ENCODE assay signal across 3 cellular contexts in genomic region chr16:88325976-88326375, GRCh38.
TF ChIP-seq lines count a peak whose summit lies in the region.

No MANE protein-coding gene starts in this region.

TF ChIP-seq in A549, 52 proteins besides CTCF, POLR2A, EP300 and RAD21:
- TF ChIP-seq NFE2L2 (conservative IDR thresholded peaks at IDR 0.05; ENCODE audit: low read length) (no peak), E2F6 (IDR thresholded peaks at IDR 0.05; ENCODE audit: borderline replicate concordance, low read depth) (no peak), SREBF2 (IDR thresholded peaks at IDR 0.05) (no peak), RFX5 (IDR thresholded peaks at IDR 0.05) (no peak), HES2 (IDR thresholded peaks at IDR 0.05) (no peak), RCOR1 (IDR thresholded peaks at IDR 0.05; ENCODE audit: low read depth, low read length) (no peak), MAX (IDR thresholded peaks at IDR 0.05) (no peak), CBX2 (IDR thresholded peaks at IDR 0.05; ENCODE audit: borderline replicate concordance, low read depth) (no peak), EHMT2 (IDR thresholded peaks at IDR 0.05; ENCODE audit: low read depth) (no peak), PHF8 (IDR thresholded peaks at IDR 0.05; ENCODE audit: borderline replicate concordance, low read depth) (no peak)

TF ChIP-seq in IMR-90, 13 proteins besides CTCF, POLR2A, EP300 and RAD21:
- TF ChIP-seq MXI1 (IDR thresholded peaks at IDR 0.05; ENCODE audit: borderline replicate concordance, low read depth, low read length) (no peak), NFE2L2 (IDR thresholded peaks at IDR 0.05; ENCODE audit: low read depth, low read length) (no peak), BHLHE40 (IDR thresholded peaks at IDR 0.05; ENCODE audit: low read depth, low read length) (no peak), RFX5 (IDR thresholded peaks at IDR 0.05; ENCODE audit: low read depth, low read length) (no peak), FOS (IDR thresholded peaks at IDR 0.05; ENCODE audit: low read depth, low read length) (no peak), CEBPB (IDR thresholded peaks at IDR 0.05; ENCODE audit: low read depth, low read length) (no peak)

TF ChIP-seq in K562, 482 proteins besides CTCF, POLR2A, EP300 and RAD21 (continues in another document):
- TF ChIP-seq RFX1 (IDR thresholded peaks at IDR 0.05) (no peak), HEY1 (CRISPR knock-in tag; IDR thresholded peaks at IDR 0.05; ENCODE audit: borderline replicate concordance) (no peak), SAFB (IDR thresholded peaks at IDR 0.05; ENCODE audit: borderline replicate concordance, low read depth, low read length) (no peak), RCOR1 (IDR thresholded peaks at IDR 0.05; ENCODE audit: borderline replicate concordance in 1 of 2, low read depth in 2 of 2, low read length in 2 of 2) (no peak), CC2D1A (IDR thresholded peaks at IDR 0.05) (peak; percentile 14; the same call in 1 of the 2 replicates), PRDM10 (IDR thresholded peaks at IDR 0.05; ENCODE audit: partially characterized antibody) (peak; percentile 47), REST (CRISPR knock-in tag; IDR thresholded peaks at IDR 0.05; ENCODE audit: low read depth) (no peak), ZNF354B (CRISPR knock-in tag; IDR thresholded peaks at IDR 0.05) (no peak), ZNF766 (CRISPR knock-in tag; conservative IDR thresholded peaks at IDR 0.05) (0 out of 2 replicates have a peak, but pooled peaks have one; percentile 56), ARID1B (IDR thresholded peaks at IDR 0.05) (0 out of 2 replicates have a peak, but pooled peaks have one; percentile 12), RBM17 (IDR thresholded peaks at IDR 0.05; ENCODE audit: borderline replicate concordance, low read depth, low read length) (no peak), RHOXF2B (CRISPR knock-in tag; conservative IDR thresholded peaks at IDR 0.05) (no peak), STAT6 (CRISPR knock-in tag; IDR thresholded peaks at IDR 0.05) (no peak), EGR1 (conservative IDR thresholded peaks at IDR 0.05) (peak; percentile 75), ZNF639 (CRISPR knock-in tag; conservative IDR thresholded peaks at IDR 0.05 in 1 of 2, IDR thresholded peaks at IDR 0.05 in 1 of 2) (no peak), POU5F1 (IDR thresholded peaks at IDR 0.05; ENCODE audit: borderline replicate concordance, low read depth, low read length, partially characterized antibody) (no peak), ZNF696 (CRISPR knock-in tag; conservative IDR thresholded peaks at IDR 0.05) (no peak), XRCC4 (IDR thresholded peaks at IDR 0.05; ENCODE audit: extremely low read depth, insufficient read depth, insufficient read length) (no peak), SAP30 (IDR thresholded peaks at IDR 0.05; ENCODE audit: borderline replicate concordance, insufficient read depth, low read depth, low read length, poor library complexity, severe bottlenecking) (no peak), TAL1 (IDR thresholded peaks at IDR 0.05) (peak; percentile 18; the same call in 1 of the 2 replicates), SNIP1 (IDR thresholded peaks at IDR 0.05; ENCODE audit: low read depth) (no peak), ZNF589 (CRISPR knock-in tag; IDR thresholded peaks at IDR 0.05; ENCODE audit: low read depth) (no peak), NR2C2 (CRISPR knock-in tag; IDR thresholded peaks at IDR 0.05) (no peak), NR2C2 (tag; IDR thresholded peaks at IDR 0.05) (no peak), CREB1 (IDR thresholded peaks at IDR 0.05) (no peak), CREB1 (CRISPR knock-in tag; IDR thresholded peaks at IDR 0.05) (no peak), KDM5B (IDR thresholded peaks at IDR 0.05; ENCODE audit: insufficient replicate concordance, low read depth, low read length) (no peak), SUPT5H (IDR thresholded peaks at IDR 0.05) (no peak), ZZZ3 (IDR thresholded peaks at IDR 0.05) (no peak), MXI1 (IDR thresholded peaks at IDR 0.05; ENCODE audit: low read depth, low read length) (no peak), ZNF280B (CRISPR knock-in tag; IDR thresholded peaks at IDR 0.05) (no peak), RBM39 (optimal IDR thresholded peaks at IDR 0.05; ENCODE audit: low read depth, low read length) (no peak), CHD2 (IDR thresholded peaks at IDR 0.05; ENCODE audit: low read depth, low read length) (peak; percentile 46; the same call in 1 of the 2 replicates), BCOR (IDR thresholded peaks at IDR 0.05) (no peak), ZNF274 (IDR thresholded peaks at IDR 0.05; ENCODE audit: borderline replicate concordance, low read depth, low read length) (no peak), THRB (CRISPR knock-in tag; conservative IDR thresholded peaks at IDR 0.05) (no peak), ZNF347 (CRISPR knock-in tag; IDR thresholded peaks at IDR 0.05; ENCODE audit: low read depth) (no peak), ZNF124 (CRISPR knock-in tag; IDR thresholded peaks at IDR 0.05) (no peak), LEF1 (IDR thresholded peaks at IDR 0.05) (no peak), CXXC5 (CRISPR knock-in tag; IDR thresholded peaks at IDR 0.05) (no peak), THAP7 (CRISPR knock-in tag; IDR thresholded peaks at IDR 0.05) (no peak), CEBPB (tag; IDR thresholded peaks at IDR 0.05) (no peak), FOXA3 (CRISPR knock-in tag; conservative IDR thresholded peaks at IDR 0.05 in 1 of 2, IDR thresholded peaks at IDR 0.05 in 1 of 2) (no peak), CBFA2T2 (conservative IDR thresholded peaks at IDR 0.05) (0 out of 2 replicates have a peak, but pooled peaks have one; percentile 12), MEF2D (tag; conservative IDR thresholded peaks at IDR 0.05; ENCODE audit: low read depth) (no peak), FOXK2 (conservative IDR thresholded peaks at IDR 0.05 in 1 of 2, IDR thresholded peaks at IDR 0.05 in 1 of 2; ENCODE audit: low read depth in 2 of 2) (no peak), KLF13 (tag; IDR thresholded peaks at IDR 0.05; ENCODE audit: borderline replicate concordance, low read depth) (no peak)
